In the genomic region with DNA sequence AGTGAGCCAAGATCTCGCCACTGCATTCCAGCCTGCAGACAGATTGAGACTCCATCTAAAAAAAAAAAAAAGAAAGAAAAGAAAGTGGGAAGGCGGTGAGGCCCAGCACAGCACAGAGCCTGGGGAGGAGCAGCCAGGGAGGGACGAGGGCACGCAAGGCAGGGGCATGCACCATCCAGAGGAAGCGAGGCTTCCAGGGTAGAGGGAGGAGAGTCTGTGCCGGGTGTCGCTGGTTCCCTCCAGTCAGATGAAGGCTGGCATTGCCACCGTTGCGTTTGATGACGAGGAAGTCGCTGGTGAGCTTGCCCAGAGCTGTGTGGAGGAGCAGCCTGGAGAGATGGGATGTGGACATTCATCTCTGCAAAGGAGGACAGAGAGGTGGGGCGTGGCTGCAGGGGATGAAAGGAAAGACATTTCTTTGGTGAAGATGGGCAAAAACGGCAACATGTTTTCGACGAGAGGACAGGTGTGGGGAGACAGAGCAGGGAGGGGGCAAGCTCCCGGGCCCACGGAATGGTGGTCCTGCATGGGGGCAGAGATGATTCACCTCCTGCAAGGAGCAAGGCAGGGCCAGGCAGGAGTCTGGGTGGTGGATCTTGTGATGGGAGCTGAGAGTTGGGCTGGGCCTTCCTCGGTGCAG, we compare ENCODE assay signal across 32 cellular contexts. TPM values are rescaled to one million over a fixed set of nuclear protein-coding genes. Genes with fewer than 3 reads are reported as not detected.
DNase-seq lines count a peak whose midpoint lies in the region; ATAC-seq, FAIRE-seq and TF ChIP-seq lines count a peak whose summit lies in the region.
"Had no signal": no experiment of that assay in that cellular context is flagged by ENCODE, and none has a peak within 500 bp of the region (broad histone marks: within the 10 kb centered on the region; RNA-seq: fewer than 3 reads in every experiment).

No MANE protein-coding gene starts in this region.

- 0 out of 2 replicates have a peak, but pooled peaks cover 2% of the 10 kb centered on the region for H4K20me1 ChIP-seq in HepG2 (ENCODE audit: insufficient read depth, low read length)
- H4K20me1 ChIP-seq: BLaER1 had no signal

- POLR2A ChIA-PET in HepG2 (lab: Yijun Ruan, JAX) = no interaction called here

- H3K27ac ChIP-seq in right lobe of liver (no peak overlapping the region), HepG2 (ENCODE audit: extremely low read length, insufficient read depth, low read length) (no peak overlapping the region)
- H3K27ac ChIP-seq: adrenal gland, BLaER1, body of pancreas, pancreas, stomach, thyroid gland had no signal

- H3K4me2 ChIP-seq in HepG2 (ENCODE audit: low read depth, low read length) = no peak overlapping the region
- H3K4me2 ChIP-seq: BLaER1 had no signal

- WGBS in right lobe of liver (ENCODE audit: insufficient coverage, low coverage, low lambda C conversion rate, missing lambda C conversion rate) = 69% methylated on average over 16 of the region's 18 CpGs
- WGBS in HepG2 (ENCODE audit: low lambda C conversion rate) = 6% methylated on average over 17 of the region's 18 CpGs

- no peak overlapping the region for H3K27ac Mint-ChIP-seq in osteocyte (ENCODE audit: unreplicated experiment)
- H3K27ac Mint-ChIP-seq: activated T-cell treated with anti-CD3 and anti-CD28 coated beads, Interleukin-2, amount 50 U/mL, for 24 hours; naive B cell had no signal

- H3K4me3 Mint-ChIP-seq in osteocyte (ENCODE audit: unreplicated experiment) = no peak overlapping the region
- H3K4me3 Mint-ChIP-seq: activated T-cell treated with anti-CD3 and anti-CD28 coated beads, Interleukin-2, amount 50 U/mL, for 24 hours had no signal

- no peak for ATAC-seq in right lobe of liver
- no peak for ATAC-seq in HepG2
- ATAC-seq: body of pancreas, K562, pancreas had no signal

- H3K27me3 Mint-ChIP-seq in osteocyte (ENCODE audit: unreplicated experiment) = no peaks in the 10 kb centered on the region

- H3K9me3 ChIP-seq in right lobe of liver (no peaks in the 10 kb centered on the region), HepG2 (ENCODE audit: low read length) (peaks cover 9% of the 10 kb centered on the region)
- H3K9me3 ChIP-seq: adrenal gland, pancreas, thyroid gland had no signal

- H3K9me3 Mint-ChIP-seq in osteocyte (ENCODE audit: unreplicated experiment) = peaks cover 7% of the 10 kb centered on the region

- H3K4me1 Mint-ChIP-seq in osteocyte (ENCODE audit: unreplicated experiment) = no peaks in the 10 kb centered on the region

- FAIRE-seq in HepG2 (lab: Jason Lieb, UNC) (no peak), H54 (lab: Jason Lieb, UNC) (no peak)
- FAIRE-seq: GM12891, HTR-8/SVneo, K562, pancreas had no signal

- no peak for TF ChIP-seq EP300 in HepG2 (IDR thresholded peaks at IDR 0.05; ENCODE audit: low read depth in 2 of 2, low read length in 2 of 2)
- TF ChIP-seq EP300 in HepG2 (CRISPR knock-in tag; IDR thresholded peaks at IDR 0.05; ENCODE audit: borderline replicate concordance) = no peak

- H3K27me3 ChIP-seq in right lobe of liver = no peaks in the 10 kb centered on the region
- H3K27me3 ChIP-seq in HepG2 (ENCODE audit: control insufficient read depth in 1 of 2, insufficient read depth in 2 of 2, low read length in 2 of 2) = peaks cover 3 to 47% of the 10 kb centered on the region in 2 experiments; a peak in 4 of 5 replicates
- H3K27me3 ChIP-seq: body of pancreas had no signal

- CTCF ChIA-PET in HepG2 (lab: Yijun Ruan, JAX; ENCODE audit: low intra/inter-chr PET ratio, low total read pairs) = no interaction called here

- H3K36me3 ChIP-seq in right lobe of liver = no peaks in the 10 kb centered on the region
- H3K36me3 ChIP-seq in HepG2 (replicated peaks in 1 of 2; ENCODE audit: control insufficient read depth in 1 of 2, insufficient read depth in 2 of 2, low read length in 2 of 2) = no peaks in the 10 kb centered on the region
- H3K36me3 ChIP-seq: adrenal gland, BLaER1, pancreas, stomach, thyroid gland, WERI-Rb-1 had no signal

- H3K36me3 Mint-ChIP-seq in osteocyte (ENCODE audit: unreplicated experiment) = no peaks in the 10 kb centered on the region

- TF ChIP-seq RAD21 in HepG2 (CRISPR knock-in tag; IDR thresholded peaks at IDR 0.05) = no peak

- BruUV-seq in HepG2 (replicated peaks; lab: Mats Ljungman, UMichigan) = no TSS peak

- TF ChIP-seq CTCF in right lobe of liver (IDR thresholded peaks at IDR 0.05) (no peak), HepG2 (CRISPR knock-in tag; IDR thresholded peaks at IDR 0.05) (no peak), osteocyte (IDR thresholded peaks at IDR 0.05) (no peak)

- DNase-seq in right lobe of liver (peak in 2 of 3 donors; percentile 7 to 30), HepG2 (ENCODE audit: low spot score) (no peak), ecto neural progenitor cell (ENCODE audit: low spot score) (peak; percentile 34), osteocyte (ENCODE audit: extremely low spot score, unreplicated experiment) (peak; percentile 82), H54 (ENCODE audit: insufficient read length, low spot score) (no peak), NCI-H2029 treated with DMSO at 0.1 percent for 48 hours (lab: John Stamatoyannopoulos, UW) (no peak), epidermal melanocyte (ENCODE audit: insufficient read length, low spot score) (no peak)
- DNase-seq: activated CD4-positive, alpha-beta T cell treated with anti-CD3 and anti-CD28 coated beads for 4 hours; activated CD8-positive, alpha-beta memory T cell treated with anti-CD3 and anti-CD28 coated beads for 24 hours; cerebellar nuclear complex; DMS153; GOT3; midbrain; naive B cell; NCI-H1105 treated with DMSO at 0.1 percent for 48 hours; NCI-H187 treated with DMSO at 0.1 percent for 48 hours; NCI-H2171 treated with DMSO at 0.1 percent for 48 hours; NCI-H510A treated with DMSO at 0.1 percent for 48 hours; retina; stimulated activated CD4-positive, alpha-beta T cell treated with anti-CD3 and anti-CD28 coated beads, Interleukin-4, amount 100 ng/mL, for 1 hour; stomach; T1000; thyroid gland; WERI-Rb-1 had no signal

- in situ Hi-C loops in HepG2 (cut with HindIII; ENCODE audit: extremely low pct_ligation_motif_present, low pct_unique_long_range_greater_than_20kb) = no loop called here

- no peaks in the 10 kb centered on the region for H3K79me2 ChIP-seq in HepG2 (ENCODE audit: insufficient read depth, low read length)

- intact Hi-C loops in right lobe of liver (cut with DNase I) (no loop called here), HepG2 (cut with micrococcal nuclease; ENCODE audit: unreplicated experiment) (no loop called here)

- TF ChIP-seq POLR2A in right lobe of liver (IDR thresholded peaks at IDR 0.05) = no peak
- no peak for TF ChIP-seq POLR2A in HepG2 (IDR thresholded peaks at IDR 0.05; ENCODE audit: insufficient read depth in 1 of 2, low read depth in 2 of 2, low read length in 2 of 2)
- no peak for TF ChIP-seq POLR2A in H54 (IDR thresholded peaks at IDR 0.05; ENCODE audit: low read depth, low read length)

- H3K4me1 ChIP-seq in right lobe of liver (no peaks in the 10 kb centered on the region), HepG2 (ENCODE audit: insufficient read depth, low read length) (no peaks in the 10 kb centered on the region)
- H3K4me1 ChIP-seq: adrenal gland, body of pancreas, pancreas, stomach, thyroid gland had no signal

- H2AFZ ChIP-seq in HepG2 (ENCODE audit: low read length) = no peak overlapping the region

- no peak overlapping the region for H3K9ac ChIP-seq in HepG2 (ENCODE audit: insufficient read depth, low read depth, low read length)
- H3K9ac ChIP-seq: BLaER1 had no signal

- H3K4me3 ChIP-seq in right lobe of liver (no peak overlapping the region), HepG2 (replicated peaks in 1 of 3; ENCODE audit: insufficient read depth in 1 of 3, low read depth in 2 of 3, low read length in 3 of 3) (no peak overlapping the region)
- H3K4me3 ChIP-seq: adrenal gland, BLaER1, body of pancreas, K562, pancreas, stomach, thyroid gland had no signal

TF ChIP-seq in HepG2, 621 proteins besides CTCF, POLR2A, EP300 and RAD21 (continues in another document):
- no peak for TF ChIP-seq TBP (CRISPR knock-in tag; IDR thresholded peaks at IDR 0.05)
- no peak for TF ChIP-seq FOXP1 (IDR thresholded peaks at IDR 0.05)
- TF ChIP-seq FOXP1 (CRISPR knock-in tag; IDR thresholded peaks at IDR 0.05) = no peak
- TF ChIP-seq KDM6A (CRISPR knock-in tag; IDR thresholded peaks at IDR 0.05; ENCODE audit: low read depth) = no peak
- TF ChIP-seq SP4 (CRISPR knock-in tag; IDR thresholded peaks at IDR 0.05) = no peak
- TF ChIP-seq NFRKB (IDR thresholded peaks at IDR 0.05) = no peak
- no peak for TF ChIP-seq SP140L (CRISPR knock-in tag; IDR thresholded peaks at IDR 0.05; ENCODE audit: borderline replicate concordance)
- TF ChIP-seq FOXA1 (IDR thresholded peaks at IDR 0.05) = no peak
- TF ChIP-seq FOXA1 (CRISPR knock-in tag; IDR thresholded peaks at IDR 0.05) = no peak

RNA-seq across cellular contexts. Expression of a gene that starts 18.6 kb away (rescaled TPM):
- total RNA-seq in right lobe of liver (1 to 10 TPM; 1.1 to 5.9 (median 3.5) TPM), HepG2 (2016; rRNA removed; fragmentation: Illumina TruSeq; extraction: Trizol) (not detected in 2 replicates), osteocyte (0.83 and 1.3 TPM in 2 replicates)
- not detected in 2 replicates for total RNA-seq in HepG2 (2016; cell fraction: cytosol; rRNA removed; fragmentation: Illumina TruSeq; extraction: Trizol; ENCODE audit: low read depth)
- total RNA-seq in HepG2 (2016; cell fraction: insoluble cytoplasmic fraction; rRNA removed; fragmentation: Illumina TruSeq; extraction: Trizol) = not detected in 2 replicates
- not detected in 2 replicates for total RNA-seq in HepG2 (2016; cell fraction: membrane; rRNA removed; fragmentation: Illumina TruSeq; extraction: Trizol)
- not detected in 2 replicates for total RNA-seq in HepG2 (2016; cell fraction: nucleus; rRNA removed; fragmentation: Illumina TruSeq; extraction: Trizol)
- polyA plus RNA-seq in HepG2 (2011; rRNA removed) = 0.03 TPM in 1 of 2 replicates, not detected in the other
- not detected in 2 replicates for polyA plus RNA-seq in HepG2 (2011; cell fraction: cytosol; rRNA removed)
- polyA plus RNA-seq in HepG2 (2011; cell fraction: nucleus; rRNA removed) = not detected in 2 replicates
- not detected in 2 replicates for polyA plus RNA-seq in HepG2 (2012)
- 0.08 TPM in 1 of 2 replicates, not detected in the other for polyA plus RNA-seq in HepG2 (2016; cell fraction: cytosol; fragmentation: Illumina TruSeq; extraction: Trizol; ENCODE audit: low read depth)
- polyA plus RNA-seq in HepG2 (2016; cell fraction: insoluble cytoplasmic fraction; fragmentation: Illumina TruSeq; extraction: Trizol; ENCODE audit: low read depth) = not detected in 2 replicates
- polyA plus RNA-seq in HepG2 (2016; cell fraction: membrane; fragmentation: Illumina TruSeq; extraction: Trizol; ENCODE audit: low read depth) = not detected in 2 replicates
- not detected in 2 replicates for polyA plus RNA-seq in HepG2 (2016; cell fraction: nucleus; fragmentation: Illumina TruSeq; extraction: Trizol; ENCODE audit: insufficient read depth, low read depth)
- polyA minus RNA-seq in HepG2 (2011; rRNA and poly(A)+ RNA removed; ENCODE audit: low replicate concordance) = 12.4 TPM in 1 of 2 replicates, not detected in the other
- polyA minus RNA-seq in HepG2 (2011; cell fraction: cytosol; rRNA and poly(A)+ RNA removed) = not detected in 2 replicates
- polyA minus RNA-seq in HepG2 (2011; cell fraction: nucleus; rRNA and poly(A)+ RNA removed) = not detected in 2 replicates
- total RNA-seq: K562 had no signal
- polyA plus RNA-seq: K562 had no signal

Comparison
In these comparisons a context has a peak if more than half of its experiments do, and no peak if none do; other contexts are left out.
1. DNase-seq: peak in right lobe of liver (2 of 3), ecto neural progenitor cell (single experiment) and osteocyte (single experiment); none in HepG2 (single experiment), H54 (single experiment), NCI-H2029 treated with DMSO at 0.1 percent for 48 hours (single experiment) and epidermal melanocyte (single experiment).